In the genomic region with DNA sequence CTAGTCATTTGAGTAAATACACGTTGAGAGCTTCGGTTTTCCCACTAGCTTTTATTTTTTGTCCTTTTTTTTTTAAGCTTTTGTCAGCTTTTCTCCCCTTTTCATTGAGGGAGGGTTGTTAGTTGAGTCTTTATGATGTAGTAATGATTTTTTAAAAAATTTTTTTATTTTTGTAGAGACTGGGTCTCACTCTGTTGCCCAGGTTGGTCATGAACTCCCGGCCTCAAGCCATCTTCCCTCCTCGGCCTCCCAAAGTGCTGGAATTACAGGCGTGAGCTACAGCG, we compare ENCODE assay signal across 7 cellular contexts. TPM values are rescaled to one million over a fixed set of nuclear protein-coding genes. Genes with fewer than 3 reads are reported as not detected.
DNase-seq lines count a peak whose midpoint lies in the region; ATAC-seq and TF ChIP-seq lines count a peak whose summit lies in the region.

No MANE protein-coding gene starts in this region.

- H3K27ac Mint-ChIP-seq in activated CD8-positive, alpha-beta T cell treated with anti-CD3 and anti-CD28 coated beads for 36 hours = no peak overlapping the region
- H3K27ac Mint-ChIP-seq in stimulated activated effector memory CD8-positive, alpha-beta T cell treated with anti-CD3 and anti-CD28 coated beads, Interleukin-12 subunit alpha, Interleukin-12 subunit beta, amount 100 ng/mL, for 72 hours = peak overlapping the region; percentile 85

- H3K4me3 Mint-ChIP-seq in activated CD8-positive, alpha-beta T cell treated with anti-CD3 and anti-CD28 coated beads for 36 hours = peak overlapping the region; percentile 91
- peak overlapping the region; percentile 78 for H3K4me3 Mint-ChIP-seq in stimulated activated effector memory CD8-positive, alpha-beta T cell treated with anti-CD3 and anti-CD28 coated beads, Interleukin-12 subunit alpha, Interleukin-12 subunit beta, amount 100 ng/mL, for 72 hours

- no peak for ATAC-seq in activated CD8-positive, alpha-beta T cell treated with anti-CD3 and anti-CD28 coated beads for 36 hours
- no peak for ATAC-seq in stimulated activated effector memory CD8-positive, alpha-beta T cell treated with anti-CD3 and anti-CD28 coated beads, Interleukin-12 subunit alpha, Interleukin-12 subunit beta, amount 100 ng/mL, for 72 hours

- no peak for DNase-seq in HAP-1 (ENCODE audit: low spot score in 2 of 2)
- no peak for DNase-seq in activated CD8-positive, alpha-beta T cell treated with anti-CD3 and anti-CD28 coated beads for 36 hours
- no peak for DNase-seq in stimulated activated effector memory CD8-positive, alpha-beta T cell treated with anti-CD3 and anti-CD28 coated beads, Interleukin-12 subunit alpha, Interleukin-12 subunit beta, amount 100 ng/mL, for 72 hours (ENCODE audit: low spot score in 2 of 2)
- DNase-seq in NCI-H128 (lab: John Stamatoyannopoulos, UW; ENCODE audit: unreplicated experiment) = no peak
- no peak for DNase-seq in DMS79 treated with DMSO at 0.1 percent for 48 hours (lab: John Stamatoyannopoulos, UW)
- DNase-seq in stimulated activated CD4-positive, alpha-beta T cell treated with anti-CD3 and anti-CD28 coated beads, Interleukin-2, amount 100 ng/mL, for 24 hours = no peak

- no peaks in the 10 kb centered on the region for H3K9me3 Mint-ChIP-seq in activated CD8-positive, alpha-beta T cell treated with anti-CD3 and anti-CD28 coated beads for 36 hours
- H3K9me3 Mint-ChIP-seq in stimulated activated effector memory CD8-positive, alpha-beta T cell treated with anti-CD3 and anti-CD28 coated beads, Interleukin-12 subunit alpha, Interleukin-12 subunit beta, amount 100 ng/mL, for 72 hours = no peaks in the 10 kb centered on the region

- H3K4me3 ChIP-seq in HAP-1 = peak overlapping the region; percentile 92
- peak overlapping the region; percentile 82 for H3K4me3 ChIP-seq in iPS-18c (ENCODE audit: insufficient read depth, low read depth, low read length)

- peaks cover 77% of the 10 kb centered on the region for H3K4me1 Mint-ChIP-seq in activated CD8-positive, alpha-beta T cell treated with anti-CD3 and anti-CD28 coated beads for 36 hours (ENCODE audit: low read depth)
- peaks cover 73% of the 10 kb centered on the region for H3K4me1 Mint-ChIP-seq in stimulated activated effector memory CD8-positive, alpha-beta T cell treated with anti-CD3 and anti-CD28 coated beads, Interleukin-12 subunit alpha, Interleukin-12 subunit beta, amount 100 ng/mL, for 72 hours

- H3K36me3 ChIP-seq in HAP-1 (replicated peaks) = peaks cover 17% of the 10 kb centered on the region

- H3K27me3 Mint-ChIP-seq in activated CD8-positive, alpha-beta T cell treated with anti-CD3 and anti-CD28 coated beads for 36 hours = no peaks in the 10 kb centered on the region

- H3K27me3 ChIP-seq in HAP-1 (ENCODE audit: low read depth) = no peaks in the 10 kb centered on the region

- CTCF ChIA-PET in activated CD8-positive, alpha-beta T cell treated with anti-CD3 and anti-CD28 coated beads for 36 hours (lab: Charles Lee) = interaction anchor here (0.9 to 4.8 kb wide), 6 partner anchors 13 to 54 kb away, joined by 3 to 48 read pairs (median 5); a partner anchor contains a TSS

- H3K36me3 Mint-ChIP-seq in activated CD8-positive, alpha-beta T cell treated with anti-CD3 and anti-CD28 coated beads for 36 hours (ENCODE audit: low read depth) = peaks cover 23% of the 10 kb centered on the region
- peaks cover 33% of the 10 kb centered on the region for H3K36me3 Mint-ChIP-seq in stimulated activated effector memory CD8-positive, alpha-beta T cell treated with anti-CD3 and anti-CD28 coated beads, Interleukin-12 subunit alpha, Interleukin-12 subunit beta, amount 100 ng/mL, for 72 hours

- H3K9me3 ChIP-seq in HAP-1 = no peaks in the 10 kb centered on the region
- H3K9me3 ChIP-seq in iPS-18c (ENCODE audit: control insufficient read depth, insufficient read depth, low read length) = peaks cover 2% of the 10 kb centered on the region

- H3K4me1 ChIP-seq in HAP-1 = peaks cover 8% of the 10 kb centered on the region

- in situ Hi-C loops in HAP-1 (cut with MboI; ENCODE audit: low sequenced_read_pairs) = loop anchor here (25.0 kb wide), 1 partner anchor 561 kb away; no protein-coding TSS in a partner anchor

- POLR2A ChIA-PET in activated CD8-positive, alpha-beta T cell treated with anti-CD3 and anti-CD28 coated beads for 36 hours (lab: Charles Lee) = interaction anchor here (0.8 to 4.7 kb wide), 7 partner anchors 9 to 68 kb away, joined by 3 to 20 read pairs (median 4); a partner anchor contains a TSS

- no peak for TF ChIP-seq CTCF in activated CD8-positive, alpha-beta T cell treated with anti-CD3 and anti-CD28 coated beads for 36 hours (IDR thresholded peaks at IDR 0.05)

- intact Hi-C loops in activated CD8-positive, alpha-beta T cell treated with anti-CD3 and anti-CD28 coated beads for 36 hours (cut with micrococcal nuclease) = loop anchor here (2.0 kb wide), 1 partner anchor 33 kb away; no protein-coding TSS in a partner anchor

RNA-seq across cellular contexts. Expression of a gene that starts 0.7 kb away (rescaled TPM):
- 1 to 10 TPM; 6.6 to 7.6 TPM for total RNA-seq in activated CD8-positive, alpha-beta T cell treated with anti-CD3 and anti-CD28 coated beads for 36 hours

RNA-seq across cellular contexts. Expression of a gene that starts 52.6 kb away (rescaled TPM):
- 10 to 100 TPM; 12.4 to 12.5 TPM for total RNA-seq in activated CD8-positive, alpha-beta T cell treated with anti-CD3 and anti-CD28 coated beads for 36 hours

RNA-seq across cellular contexts. Expression of a gene that starts 56.5 kb away (rescaled TPM):
- 1 to 10 TPM; 1.7 to 2.7 TPM for total RNA-seq in activated CD8-positive, alpha-beta T cell treated with anti-CD3 and anti-CD28 coated beads for 36 hours
